Comparison of ENCODE assay signal across 8 cellular contexts in genomic region chr20:62926229-62927127, GRCh38. TPM values are rescaled to one million over a fixed set of nuclear protein-coding genes. Genes with fewer than 3 reads are reported as not detected.
DNase-seq lines count a peak whose midpoint lies in the region; ATAC-seq and TF ChIP-seq lines count a peak whose summit lies in the region.

DIDO1 (minus strand) TSS chr20:62926505.

- no peaks in the 10 kb centered on the region for H3K36me3 ChIP-seq in prostate gland
- no peaks in the 10 kb centered on the region for H3K36me3 ChIP-seq in urinary bladder (ENCODE audit: insufficient read depth)

- H3K27me3 ChIP-seq in prostate gland (replicated peaks; ENCODE audit: insufficient read depth): no peaks in the 10 kb centered on the region

- intact Hi-C loops in left cardiac atrium (cut with DNase I): no loop called here
- intact Hi-C loops in prostate gland (cut with DNase I): no loop called here

- H3K4me3 ChIP-seq in prostate gland (peak within 1 kb of the TSS; percentile 88 to 93), urinary bladder (ENCODE audit: low read depth, low read length) (peak within 1 kb of the TSS; percentile 99)

- 1 to 2% (median 2%) methylated on average over 62 to 92 of the region's 92 CpGs for WGBS in adipose tissue, 3 donors
- 1% methylated on average over 52 of the region's 92 CpGs for WGBS in prostate gland
- WGBS in urinary bladder: under 1% methylated on average over 92 of the region's 92 CpGs

- peak; percentile 82 for TF ChIP-seq POLR2A in prostate gland (IDR thresholded peaks at IDR 0.05)

- H3K4me1 ChIP-seq in prostate gland (replicated peaks) (peaks cover 30% of the 10 kb centered on the region), urinary bladder (ENCODE audit: insufficient read depth) (peaks cover 1% of the 10 kb centered on the region)

- peak; percentile 79 for DNase-seq in NCI-H128 (lab: John Stamatoyannopoulos, UW; ENCODE audit: unreplicated experiment)
- DNase-seq in T follicular helper cell (ENCODE audit: low read depth): peak; percentile 81
- peak; percentile 91 for DNase-seq in left cardiac atrium
- peak; percentile 88 for DNase-seq in prostate gland (ENCODE audit: low spot score)

- H3K27ac ChIP-seq in adipose tissue (ENCODE audit: low read depth, low read length) (peak within 1 kb of the TSS; percentile 91), prostate gland (peak within 1 kb of the TSS; percentile 97 to 98), urinary bladder (ENCODE audit: low read depth) (peak within 1 kb of the TSS; percentile 97)

- ATAC-seq in HG02678 (IDR thresholded peaks at IDR 0.05; ENCODE audit: unreplicated experiment) (peak; percentile 80), left cardiac atrium (peak; percentile 88 to 93)

- TF ChIP-seq CTCF in GM12873 (IDR thresholded peaks at IDR 0.05; ENCODE audit: insufficient read depth, low read depth, low read length, missing control alignments): peak; percentile 58
- TF ChIP-seq CTCF in prostate gland (IDR thresholded peaks at IDR 0.05): peak; percentile 60 to 92 (median 72)

- H3K9me3 ChIP-seq in prostate gland: no peaks in the 10 kb centered on the region

RNA-seq across cellular contexts. Expression of gene DIDO1, which starts in this region (rescaled TPM):
- 10 to 100 TPM; 12.3 to 27.6 (median 17.4) TPM for polyA plus RNA-seq in adipose tissue
- 10 to 100 TPM; 33.8 to 39.1 TPM for total RNA-seq in left cardiac atrium
- 10 to 100 TPM; 68.5 to 75.9 TPM for total RNA-seq in prostate gland
- total RNA-seq in urinary bladder: 50.1 TPM
- polyA plus RNA-seq in urinary bladder: 44.1 TPM

Comparison
In these comparisons a context has a peak if more than half of its experiments do, and no peak if none do; other contexts are left out.
1. Peak in every context shown above with its lines: DNase-seq, ATAC-seq, H3K4me3 ChIP-seq and H3K27ac ChIP-seq.